Comparison of ENCODE assay signal across 20 cellular contexts in genomic region chr15:76229266-76229665, GRCh38.
"Had no signal": no experiment of that assay in that cellular context is flagged by ENCODE, and none has a peak within 500 bp of the region (broad histone marks: within the 10 kb centered on the region; RNA-seq: fewer than 3 reads in every experiment).

No MANE protein-coding gene starts in this region.

- H3K4me1 Mint-ChIP-seq: activated naive CD4-positive, alpha-beta T cell treated with anti-CD3 and anti-CD28 coated beads, Interleukin-2, amount 50 U/mL, for 24 hours; naive B cell; neural crest cell had no signal

- H3K4me1 ChIP-seq: body of pancreas, foreskin keratinocyte, upper lobe of left lung had no signal

- H3K27ac Mint-ChIP-seq: activated naive CD4-positive, alpha-beta T cell treated with anti-CD3 and anti-CD28 coated beads, Interleukin-2, amount 50 U/mL, for 24 hours; dendritic cell treated with granulocyte-macrophage colony-stimulating factor and Interleukin-4, amounts not matched to agents 40 ng/mL and 50 ng/mL, for 4 days; naive B cell; WTC11 had no signal

- H3K27me3 ChIP-seq: body of pancreas, foreskin keratinocyte, upper lobe of left lung had no signal

- DNase-seq: activated gamma-delta T cell treated with Interleukin-2 at 50 U/mL for 16 hours; activated T-cell treated with anti-CD3 and anti-CD28 coated beads, Interleukin-2, amount 50 U/mL, for 1 hour; anterior cingulate cortex; body of pancreas; caudate nucleus; effector CD4-positive, alpha-beta T cell; erythroblast; foreskin keratinocyte; hippocampal formation; kidney glomerular epithelial cell; mesenchymal stem cell; naive B cell; stimulated activated CD4-positive, alpha-beta T cell treated with anti-CD3 and anti-CD28 coated beads, Interleukin-4, amount 100 ng/mL, for 24 hours; stimulated activated naive CD4-positive, alpha-beta T cell treated with Interleukin-2 at 50 U/mL for 16 hours; T1000; upper lobe of left lung had no signal

- H3K27me3 Mint-ChIP-seq: activated naive CD4-positive, alpha-beta T cell treated with anti-CD3 and anti-CD28 coated beads, Interleukin-2, amount 50 U/mL, for 24 hours; dendritic cell treated with granulocyte-macrophage colony-stimulating factor and Interleukin-4, amounts not matched to agents 40 ng/mL and 50 ng/mL, for 4 days; naive B cell had no signal

- H3K27ac ChIP-seq: body of pancreas, foreskin keratinocyte, upper lobe of left lung had no signal

- H3K9me3 Mint-ChIP-seq: activated naive CD4-positive, alpha-beta T cell treated with anti-CD3 and anti-CD28 coated beads, Interleukin-2, amount 50 U/mL, for 24 hours; dendritic cell treated with granulocyte-macrophage colony-stimulating factor and Interleukin-4, amounts not matched to agents 40 ng/mL and 50 ng/mL, for 4 days; naive B cell; neural crest cell; WTC11 had no signal

- H3K9me3 ChIP-seq: body of pancreas, upper lobe of left lung had no signal

- H3K4me3 Mint-ChIP-seq: activated naive CD4-positive, alpha-beta T cell treated with anti-CD3 and anti-CD28 coated beads, Interleukin-2, amount 50 U/mL, for 24 hours; dendritic cell treated with granulocyte-macrophage colony-stimulating factor and Interleukin-4, amounts not matched to agents 40 ng/mL and 50 ng/mL, for 4 days; naive B cell; neural crest cell; WTC11 had no signal

- H3K4me3 ChIP-seq: body of pancreas, upper lobe of left lung had no signal
